In genomic region chr19:17357078-17357666, GRCh38 we compare ENCODE assay signal across 20 cellular contexts. TPM values are rescaled to one million over a fixed set of nuclear protein-coding genes. Genes with fewer than 3 reads are reported as not detected.
A peak's percentile ranks its signal among the peaks of the same experiment; 100 is the strongest.
DNase-seq lines count a peak whose midpoint lies in the region; ATAC-seq and TF ChIP-seq lines count a peak whose summit lies in the region.
"Had no signal": no experiment of that assay in that cellular context is flagged by ENCODE, and none has a peak within 500 bp of the region (broad histone marks: within the 10 kb centered on the region; RNA-seq: fewer than 3 reads in every experiment).

No MANE protein-coding gene starts in this region.

- TF ChIP-seq CTCF in heart right ventricle (IDR thresholded peaks at IDR 0.05) (no peak), WTC11 (IDR thresholded peaks at IDR 0.05) (no peak), psoas muscle (IDR thresholded peaks at IDR 0.05) (no peak), upper lobe of right lung (IDR thresholded peaks at IDR 0.05) (no peak), tibial artery (IDR thresholded peaks at IDR 0.05) (no peak)

- no peaks in the 10 kb centered on the region for H3K9me3 ChIP-seq in heart right ventricle
- H3K9me3 ChIP-seq in psoas muscle: no peaks in the 10 kb centered on the region
- H3K9me3 ChIP-seq in upper lobe of right lung: no peaks in the 10 kb centered on the region
- no peaks in the 10 kb centered on the region for H3K9me3 ChIP-seq in tibial artery
- H3K9me3 ChIP-seq: Caco-2, HAP-1, SJSA1 had no signal

- no peak for DNase-seq in heart right ventricle
- no peak for DNase-seq in left cardiac atrium
- DNase-seq in WTC11 (ENCODE audit: low spot score): no peak
- no peak for DNase-seq in psoas muscle
- no peak for DNase-seq in upper lobe of right lung
- DNase-seq in tibial artery: no peak
- DNase-seq: Caco-2; CD4-positive, alpha-beta T cell; GM23248; KBM-7; NCI-H1417 treated with DMSO at 0.1 percent for 48 hours; NCI-H187 treated with DMSO at 0.1 percent for 48 hours; NCI-H226; NCI-H524 treated with DMSO at 0.1 percent for 48 hours; PC-9 had no signal

- H3K27ac Mint-ChIP-seq in WTC11: no peak overlapping the region
- H3K27ac Mint-ChIP-seq: CD4-positive, alpha-beta T cell had no signal

- 86 to 90% methylated on average over 7 of the region's 7 CpGs for WGBS in heart right ventricle, 2 donors
- 80 to 87% (median 87%) methylated on average over 7 of the region's 7 CpGs for WGBS in psoas muscle, 3 donors

- H3K36me3 ChIP-seq in heart right ventricle: no peaks in the 10 kb centered on the region
- no peaks in the 10 kb centered on the region for H3K36me3 ChIP-seq in psoas muscle (ENCODE audit: insufficient read depth in 1 of 2, low read depth in 1 of 2)
- H3K36me3 ChIP-seq in upper lobe of right lung: no peaks in the 10 kb centered on the region
- H3K36me3 ChIP-seq in tibial artery: no peaks in the 10 kb centered on the region
- H3K36me3 ChIP-seq: HAP-1, SJSA1 had no signal

- H3K27ac ChIP-seq in heart right ventricle (peak overlapping the region in 8 of 10 donors; percentile 6 to 77 (median 40)), psoas muscle (peak overlapping the region; percentile 46), upper lobe of right lung (peak overlapping the region; percentile 4), tibial artery (peak overlapping the region in 1 of 2 donors; percentile 49)
- H3K27ac ChIP-seq: GM23248, PC-9, SJSA1 had no signal

- H3K4me1 ChIP-seq in heart right ventricle (peaks cover 0 to 36% (median 16%) of the 10 kb centered on the region in 9 donors), psoas muscle (no peaks in the 10 kb centered on the region), upper lobe of right lung (peaks cover 8% of the 10 kb centered on the region), tibial artery (peaks cover 0 to 11% (median 0%) of the 10 kb centered on the region in 4 donors)
- H3K4me1 ChIP-seq: Caco-2, HAP-1 had no signal

- H3K4me3 ChIP-seq in heart right ventricle (no peak overlapping the region), psoas muscle (no peak overlapping the region), upper lobe of right lung (no peak overlapping the region), tibial artery (no peak overlapping the region)
- H3K4me3 ChIP-seq: GM23248, HAP-1, PC-9, SJSA1 had no signal

- no peaks in the 10 kb centered on the region for H3K36me3 Mint-ChIP-seq in WTC11

- CTCF ChIA-PET in WTC11 (lab: Charles Lee): interaction anchor here (3.2 kb wide), 1 partner anchor 29 kb away, joined by 12 read pairs; no protein-coding TSS in a partner anchor

- ATAC-seq in heart right ventricle (no peak), left cardiac atrium (no peak), WTC11 (no peak), psoas muscle (no peak), upper lobe of right lung (no peak), GM18907 (IDR thresholded peaks at IDR 0.05; ENCODE audit: unreplicated experiment) (no peak), GM19351 (IDR thresholded peaks at IDR 0.05; ENCODE audit: unreplicated experiment) (no peak)

- H3K4me1 Mint-ChIP-seq in WTC11: peaks cover 5% of the 10 kb centered on the region; the same call in 1 of the 2 replicates

- POLR2A ChIA-PET in WTC11 (lab: Charles Lee): interaction anchor here (0.5 to 1.3 kb wide), 2 partner anchors 8 to 1200 kb away, joined by 3 to 4 read pairs; no protein-coding TSS in a partner anchor

- H3K27me3 ChIP-seq in heart right ventricle (no peaks in the 10 kb centered on the region), psoas muscle (ENCODE audit: insufficient read depth in 3 of 3, low read length in 2 of 3) (no peaks in the 10 kb centered on the region), upper lobe of right lung (no peaks in the 10 kb centered on the region), tibial artery (peaks cover 0 to 2% of the 10 kb centered on the region in 2 donors)
- H3K27me3 ChIP-seq: SJSA1 had no signal

- no peak overlapping the region for H3K4me3 Mint-ChIP-seq in WTC11
- H3K4me3 Mint-ChIP-seq: CD4-positive, alpha-beta T cell had no signal

- intact Hi-C loops in heart right ventricle (cut with DNase I): no loop called here
- intact Hi-C loops in left cardiac atrium (cut with DNase I): no loop called here
- intact Hi-C loops in psoas muscle (cut with DNase I): no loop called here
- intact Hi-C loops in upper lobe of right lung (cut with DNase I): no loop called here
- intact Hi-C loops in tibial artery (cut with DNase I; ENCODE audit: low total_unique reads): no loop called here

- H3K9me3 Mint-ChIP-seq in WTC11: no peaks in the 10 kb centered on the region
- H3K9me3 Mint-ChIP-seq: CD4-positive, alpha-beta T cell had no signal

- H3K27me3 Mint-ChIP-seq in WTC11 (ENCODE audit: low read depth): no peaks in the 10 kb centered on the region; the same call in 1 of the 2 replicates

TF ChIP-seq in WTC11, 78 proteins besides CTCF, POLR2A, EP300 and RAD21:
- TF ChIP-seq HMGA2 (CRISPR knock-in tag; IDR thresholded peaks at IDR 0.05) (no peak), RELA (CRISPR knock-in tag; IDR thresholded peaks at IDR 0.05; ENCODE audit: borderline replicate concordance) (no peak), ZNF121 (CRISPR knock-in tag; IDR thresholded peaks at IDR 0.05) (peak; percentile 80), PREB (CRISPR knock-in tag; IDR thresholded peaks at IDR 0.05; ENCODE audit: borderline replicate concordance) (no peak)

RNA-seq across cellular contexts. Expression of gene GTPBP3, which starts 19.8 kb away (rescaled TPM):
- total RNA-seq in heart right ventricle: 10 to 100 TPM in 4 of 10 donors, 1 to 10 TPM in 6; 8.0 to 12.4 (median 9.8) TPM
- polyA plus RNA-seq in heart right ventricle: 10 to 100 TPM in 1 of 2 donors, 1 to 10 TPM in 1; 8.9 to 12.8 TPM
- total RNA-seq in left cardiac atrium: 10 to 100 TPM in 1 of 2 donors, 1 to 10 TPM in 1; 9.7 to 12.8 TPM
- total RNA-seq in WTC11 (2021): 79.1 to 93.0 TPM (median 80.8 TPM) in 3 replicates
- 10 to 100 TPM in 3 of 4 donors, 1 to 10 TPM in 1; 9.6 to 11.0 (median 10.5) TPM for total RNA-seq in psoas muscle
- polyA plus RNA-seq in psoas muscle: 10 to 100 TPM in 1 of 3 donors, 1 to 10 TPM in 2; 6.2 to 16.5 (median 8.8) TPM
- total RNA-seq in upper lobe of right lung: 17.7 TPM

RNA-seq across cellular contexts. Expression of gene PLVAP, which starts 20.0 kb away (rescaled TPM):
- 10 to 100 TPM in 9 of 10 donors, 1 to 10 TPM in 1; 7.5 to 56.0 (median 22.1) TPM for total RNA-seq in heart right ventricle
- polyA plus RNA-seq in heart right ventricle: 10 to 100 TPM; 69.1 to 74.9 TPM
- total RNA-seq in left cardiac atrium: 100 to 1,000 TPM; 102 to 137 TPM
- 0.11 to 0.27 TPM in 2 of 3 replicates, not detected in the other for total RNA-seq in WTC11 (2021)
- total RNA-seq in psoas muscle: 10 to 100 TPM; 16.0 to 23.7 (median 16.3) TPM
- polyA plus RNA-seq in psoas muscle: 10 to 100 TPM in 2 of 3 donors, 1 to 10 TPM in 1; 6.5 to 46.0 (median 14.5) TPM
- total RNA-seq in upper lobe of right lung: 174 TPM
- total RNA-seq: Caco-2; CD4-positive, alpha-beta T cell; GM23248; PC-9; SJSA1 had no signal
- polyA plus RNA-seq: BJ, GM23248 had no signal

RNA-seq across cellular contexts. Expression of gene ANO8, which starts 22.5 kb away (rescaled TPM):
- 10 to 100 TPM in 3 of 10 donors, 1 to 10 TPM in 7; 6.2 to 11.7 (median 8.0) TPM for total RNA-seq in heart right ventricle
- polyA plus RNA-seq in heart right ventricle: 10 to 100 TPM in 1 of 2 donors, 1 to 10 TPM in 1; 3.3 to 14.6 TPM
- total RNA-seq in left cardiac atrium: 1 to 10 TPM; 9.5 to 10.0 TPM
- total RNA-seq in WTC11 (2021): 30.5 to 35.4 TPM (median 32.6 TPM) in 3 replicates
- total RNA-seq in psoas muscle: 10 to 100 TPM; 11.8 to 14.3 (median 12.9) TPM
- polyA plus RNA-seq in psoas muscle: 10 to 100 TPM in 1 of 3 donors, 1 to 10 TPM in 2; 1.5 to 13.0 (median 4.3) TPM
- 14.6 TPM for total RNA-seq in upper lobe of right lung

RNA-seq across cellular contexts. Expression of gene CCDC194, which starts 36.8 kb away (rescaled TPM):
- under 1 TPM in 3 of 10 donors, not detected in 7; 0.44 to 0.51 (median 0.50) TPM for total RNA-seq in heart right ventricle
- 1 to 10 TPM in 1 of 2 donors, not detected in 1; 1.0 TPM for polyA plus RNA-seq in heart right ventricle
- total RNA-seq in left cardiac atrium: not detected
- total RNA-seq in WTC11 (2021): 0.37 to 0.87 TPM (median 0.76 TPM) in 3 replicates
- total RNA-seq in psoas muscle: under 1 TPM in 1 of 4 donors, not detected in 3; 0.51 TPM
- polyA plus RNA-seq in psoas muscle: under 1 TPM in 1 of 3 donors, not detected in 2; 0.13 TPM
- total RNA-seq in upper lobe of right lung: 2.0 TPM
- total RNA-seq: CD4-positive, alpha-beta T cell; GM23248; PC-9; SJSA1 had no signal
- polyA plus RNA-seq: BJ, GM23248 had no signal

RNA-seq across cellular contexts. Expression of gene DDA1, which starts 47.8 kb away (rescaled TPM):
- total RNA-seq in heart right ventricle (10 to 100 TPM; 24.0 to 39.7 (median 34.7) TPM), left cardiac atrium (10 to 100 TPM; 27.5 to 33.3 TPM), WTC11 (2021) (36.2 to 42.8 TPM (median 37.0 TPM) in 3 replicates), psoas muscle (10 to 100 TPM; 21.5 to 35.4 (median 27.9) TPM), upper lobe of right lung (30.4 TPM)
- polyA plus RNA-seq in heart right ventricle (10 to 100 TPM; 20.4 to 85.7 TPM), psoas muscle (10 to 100 TPM; 47.2 to 90.4 (median 75.0) TPM)
